Comparison of ENCODE assay signal across 28 cellular contexts in genomic region chr1:200124309-200124708, GRCh38.
"Had no signal": no experiment of that assay in that cellular context is flagged by ENCODE, and none has a peak within 500 bp of the region (broad histone marks: within the 10 kb centered on the region; RNA-seq: fewer than 3 reads in every experiment).

No MANE protein-coding gene starts in this region.

- H3K4me3 Mint-ChIP-seq: naive thymus-derived CD8-positive, alpha-beta T cell; natural killer cell treated with Interleukin-12 subunit alpha and Interleukin-12 subunit beta and Interleukin-15 and Interleukin-18, amount 100 ng/mL, for 72 hours; nephron progenitor cell; neural crest cell; stimulated activated effector memory CD8-positive, alpha-beta T cell treated with anti-CD3 and anti-CD28 coated beads, Interleukin-12 subunit alpha, Interleukin-12 subunit beta, amount 100 ng/mL, for 72 hours; stimulated activated naive B cell treated with anti-CD40 and anti-IgM and Interleukin-4, amounts not matched to agents 10 μg/mL and 1 μg/mL and 100 μg/mL, for 72 hours; stimulated activated naive CD8-positive, alpha-beta T cell treated with anti-CD3 and anti-CD28 coated beads, Interleukin-15, Interleukin-2, amounts not matched to agents 100 ng/mL and 50 ng/mL, for 24 hours had no signal

- H3K27me3 ChIP-seq: pancreas, spleen, stomach, thyroid gland, tibial nerve, upper lobe of left lung, vagina had no signal

- H3K36me3 ChIP-seq: neutrophil, prostate gland, spleen, stomach, thoracic aorta, thyroid gland, tibial nerve, upper lobe of left lung, vagina had no signal

- H3K36me3 Mint-ChIP-seq: naive thymus-derived CD8-positive, alpha-beta T cell; natural killer cell treated with Interleukin-12 subunit alpha and Interleukin-12 subunit beta and Interleukin-15 and Interleukin-18, amount 100 ng/mL, for 72 hours; stimulated activated effector memory CD8-positive, alpha-beta T cell treated with anti-CD3 and anti-CD28 coated beads, Interleukin-12 subunit alpha, Interleukin-12 subunit beta, amount 100 ng/mL, for 72 hours; stimulated activated naive B cell treated with anti-CD40 and anti-IgM and Interleukin-4, amounts not matched to agents 10 μg/mL and 1 μg/mL and 100 μg/mL, for 72 hours had no signal

- H3K4me3 ChIP-seq: pancreas, prostate gland, skin epidermis, smooth muscle cell, spleen, stomach, thoracic aorta, thyroid gland, tibial nerve, upper lobe of left lung, vagina had no signal

- H3K27me3 Mint-ChIP-seq: stimulated activated naive B cell treated with anti-CD40 and anti-IgM and Interleukin-4, amounts not matched to agents 10 μg/mL and 1 μg/mL and 100 μg/mL, for 72 hours had no signal

- DNase-seq: naive thymus-derived CD8-positive, alpha-beta T cell; nephron progenitor cell; nucleus accumbens; pancreas; right cardiac atrium; spleen; stimulated activated CD4-positive, alpha-beta T cell treated with anti-CD3 and anti-CD28 coated beads, Interleukin-12 subunit alpha, Interleukin-12 subunit beta, amount 100 ng/mL, for 4 hours; stimulated activated CD4-positive, alpha-beta T cell treated with anti-CD3 and anti-CD28 coated beads, Interleukin-1b, Interleukin-23, amount 100 ng/mL, for 48 hours; stimulated activated CD4-positive, alpha-beta T cell treated with anti-CD3 and anti-CD28 coated beads, Interleukin-4, amount 100 ng/mL, for 1 hour; stimulated activated naive B cell treated with anti-CD40 and anti-IgM and Interleukin-4, amounts not matched to agents 10 μg/mL and 1 μg/mL and 100 μg/mL, for 72 hours; stimulated activated naive CD4-positive, alpha-beta T cell treated with Interleukin-2 at 50 U/mL for 16 hours; stomach; thyroid gland; trophoblast cell; upper lobe of left lung had no signal

- H3K27ac ChIP-seq: neutrophil, pancreas, prostate gland, skin epidermis, spleen, stomach, thoracic aorta, thyroid gland, tibial nerve, upper lobe of left lung, vagina had no signal

- H3K4me2 ChIP-seq: smooth muscle cell had no signal

- H3K9me3 Mint-ChIP-seq: naive thymus-derived CD8-positive, alpha-beta T cell; natural killer cell treated with Interleukin-12 subunit alpha and Interleukin-12 subunit beta and Interleukin-15 and Interleukin-18, amount 100 ng/mL, for 72 hours; nephron progenitor cell; neural crest cell; stimulated activated effector memory CD8-positive, alpha-beta T cell treated with anti-CD3 and anti-CD28 coated beads, Interleukin-12 subunit alpha, Interleukin-12 subunit beta, amount 100 ng/mL, for 72 hours; stimulated activated naive B cell treated with anti-CD40 and anti-IgM and Interleukin-4, amounts not matched to agents 10 μg/mL and 1 μg/mL and 100 μg/mL, for 72 hours; stimulated activated naive CD8-positive, alpha-beta T cell treated with anti-CD3 and anti-CD28 coated beads, Interleukin-15, Interleukin-2, amounts not matched to agents 100 ng/mL and 50 ng/mL, for 24 hours had no signal

- ATAC-seq: naive thymus-derived CD8-positive, alpha-beta T cell; natural killer cell treated with Interleukin-12 subunit alpha and Interleukin-12 subunit beta and Interleukin-15 and Interleukin-18, amount 100 ng/mL, for 72 hours; pancreas; right cardiac atrium; sciatic nerve; stimulated activated effector memory CD8-positive, alpha-beta T cell treated with anti-CD3 and anti-CD28 coated beads, Interleukin-12 subunit alpha, Interleukin-12 subunit beta, amount 100 ng/mL, for 72 hours; stimulated activated naive B cell treated with anti-CD40 and anti-IgM and Interleukin-4, amounts not matched to agents 10 μg/mL and 1 μg/mL and 100 μg/mL, for 72 hours had no signal

- H3K27ac Mint-ChIP-seq: naive thymus-derived CD8-positive, alpha-beta T cell; natural killer cell treated with Interleukin-12 subunit alpha and Interleukin-12 subunit beta and Interleukin-15 and Interleukin-18, amount 100 ng/mL, for 72 hours; nephron progenitor cell; stimulated activated effector memory CD8-positive, alpha-beta T cell treated with anti-CD3 and anti-CD28 coated beads, Interleukin-12 subunit alpha, Interleukin-12 subunit beta, amount 100 ng/mL, for 72 hours; stimulated activated naive B cell treated with anti-CD40 and anti-IgM and Interleukin-4, amounts not matched to agents 10 μg/mL and 1 μg/mL and 100 μg/mL, for 72 hours; stimulated activated naive CD8-positive, alpha-beta T cell treated with anti-CD3 and anti-CD28 coated beads, Interleukin-15, Interleukin-2, amounts not matched to agents 100 ng/mL and 50 ng/mL, for 24 hours had no signal

- FAIRE-seq: pancreas, urothelium cell line had no signal

- H3K9me3 ChIP-seq: neutrophil, pancreas, prostate gland, spleen, stomach, thoracic aorta, thyroid gland, tibial nerve, upper lobe of left lung, vagina had no signal

- H3K4me1 ChIP-seq: prostate gland, stomach, thyroid gland, tibial nerve, vagina had no signal
